ENCODE assay signal across 29 cellular contexts in genomic region chr4:94970650-94971049, GRCh38.
"Had no signal": no experiment of that assay in that cellular context is flagged by ENCODE, and none has a peak within 500 bp of the region (broad histone marks: within the 10 kb centered on the region; RNA-seq: fewer than 3 reads in every experiment).

No MANE protein-coding gene starts in this region.

- H3K27ac Mint-ChIP-seq: natural killer cell; neural progenitor cell; stimulated activated effector memory CD8-positive, alpha-beta T cell treated with anti-CD3 and anti-CD28 coated beads, Interleukin-12 subunit alpha, Interleukin-12 subunit beta, amount 100 ng/mL, for 72 hours; stimulated activated naive B cell treated with anti-CD40 and anti-IgM and Interleukin-4, amounts not matched to agents 10 μg/mL and 1 μg/mL and 100 μg/mL, for 72 hours; stimulated activated naive CD8-positive, alpha-beta T cell treated with anti-CD3 and anti-CD28 coated beads, Interleukin-15, Interleukin-2, amounts not matched to agents 100 ng/mL and 50 ng/mL, for 24 hours had no signal

- H3K4me1 ChIP-seq: neural progenitor cell, parathyroid adenoma, psoas muscle, right lobe of liver, spleen, stomach, thyroid gland, upper lobe of left lung, vagina had no signal

- H3K4me1 Mint-ChIP-seq: natural killer cell; stimulated activated effector memory CD8-positive, alpha-beta T cell treated with anti-CD3 and anti-CD28 coated beads, Interleukin-12 subunit alpha, Interleukin-12 subunit beta, amount 100 ng/mL, for 72 hours; stimulated activated naive B cell treated with anti-CD40 and anti-IgM and Interleukin-4, amounts not matched to agents 10 μg/mL and 1 μg/mL and 100 μg/mL, for 72 hours had no signal

- H3K27ac ChIP-seq: neural progenitor cell, ovary, parathyroid adenoma, psoas muscle, right lobe of liver, skin epidermis, spleen, stomach, thoracic aorta, thyroid gland, tibial nerve, upper lobe of left lung, vagina had no signal

- H3K9me3 ChIP-seq: ovary, psoas muscle, right lobe of liver, spleen, stomach, thoracic aorta, thyroid gland, tibial nerve, upper lobe of left lung, vagina had no signal

- H3K9ac ChIP-seq: neural progenitor cell, parathyroid adenoma had no signal

- H3K36me3 ChIP-seq: neural progenitor cell, ovary, right lobe of liver, spleen, stomach, thoracic aorta, thyroid gland, tibial nerve, upper lobe of left lung, vagina had no signal

- H3K4me2 ChIP-seq: neural progenitor cell, smooth muscle cell had no signal

- H3K79me2 ChIP-seq: parathyroid adenoma had no signal

- H2AFZ ChIP-seq: neural progenitor cell, parathyroid adenoma had no signal

- H3K4me3 Mint-ChIP-seq: natural killer cell; nephron; neural progenitor cell; stimulated activated effector memory CD8-positive, alpha-beta T cell treated with anti-CD3 and anti-CD28 coated beads, Interleukin-12 subunit alpha, Interleukin-12 subunit beta, amount 100 ng/mL, for 72 hours; stimulated activated naive B cell treated with anti-CD40 and anti-IgM and Interleukin-4, amounts not matched to agents 10 μg/mL and 1 μg/mL and 100 μg/mL, for 72 hours; stimulated activated naive CD8-positive, alpha-beta T cell treated with anti-CD3 and anti-CD28 coated beads, Interleukin-15, Interleukin-2, amounts not matched to agents 100 ng/mL and 50 ng/mL, for 24 hours had no signal

- ATAC-seq: natural killer cell; psoas muscle; right cardiac atrium; right lobe of liver; stimulated activated effector memory CD8-positive, alpha-beta T cell treated with anti-CD3 and anti-CD28 coated beads, Interleukin-12 subunit alpha, Interleukin-12 subunit beta, amount 100 ng/mL, for 72 hours; stimulated activated naive B cell treated with anti-CD40 and anti-IgM and Interleukin-4, amounts not matched to agents 10 μg/mL and 1 μg/mL and 100 μg/mL, for 72 hours had no signal

- H3K9me3 Mint-ChIP-seq: nephron; neural progenitor cell; stimulated activated naive CD8-positive, alpha-beta T cell treated with anti-CD3 and anti-CD28 coated beads, Interleukin-15, Interleukin-2, amounts not matched to agents 100 ng/mL and 50 ng/mL, for 24 hours had no signal

- H3K36me3 Mint-ChIP-seq: natural killer cell; neural progenitor cell; stimulated activated effector memory CD8-positive, alpha-beta T cell treated with anti-CD3 and anti-CD28 coated beads, Interleukin-12 subunit alpha, Interleukin-12 subunit beta, amount 100 ng/mL, for 72 hours; stimulated activated naive B cell treated with anti-CD40 and anti-IgM and Interleukin-4, amounts not matched to agents 10 μg/mL and 1 μg/mL and 100 μg/mL, for 72 hours had no signal

- H3K4me3 ChIP-seq: neural progenitor cell, ovary, psoas muscle, right lobe of liver, skin epidermis, smooth muscle cell, spleen, stomach, thoracic aorta, thyroid gland, tibial nerve, upper lobe of left lung, vagina had no signal

- DNase-seq: natural killer cell; occipital lobe; ovary; posterior cingulate gyrus; psoas muscle; right cardiac atrium; right lobe of liver; spleen; stimulated activated CD4-positive, alpha-beta T cell treated with anti-CD3 and anti-CD28 coated beads, Interleukin-12 subunit alpha, Interleukin-12 subunit beta, amount 100 ng/mL, for 4 hours; stimulated activated CD4-positive, alpha-beta T cell treated with anti-CD3 and anti-CD28 coated beads, Interleukin-2, amount 100 ng/mL, for 24 hours; stimulated activated CD4-positive, alpha-beta T cell treated with anti-CD3 and anti-CD28 coated beads, Interleukin-2, amount 100 ng/mL, for 48 hours; stimulated activated CD4-positive, alpha-beta T cell treated with anti-CD3 and anti-CD28 coated beads, Interleukin-4, amount 100 ng/mL, for 24 hours; stimulated activated naive B cell treated with anti-CD40 and anti-IgM and Interleukin-4, amounts not matched to agents 10 μg/mL and 1 μg/mL and 100 μg/mL, for 72 hours; stimulated activated naive CD4-positive, alpha-beta T cell treated with Interleukin-2 at 50 U/mL for 16 hours; stomach; thyroid gland; trophoblast cell; upper lobe of left lung had no signal

- H3K27me3 ChIP-seq: neural progenitor cell, right lobe of liver, spleen, stomach, thyroid gland, tibial nerve, upper lobe of left lung, vagina had no signal

- H3K27me3 Mint-ChIP-seq: progenitor cell of endocrine pancreas; stimulated activated naive B cell treated with anti-CD40 and anti-IgM and Interleukin-4, amounts not matched to agents 10 μg/mL and 1 μg/mL and 100 μg/mL, for 72 hours had no signal
